Comparison of ENCODE assay signal across 1 cellular context in genomic region chr10:31914370-31914769, GRCh38.
TF ChIP-seq lines count a peak whose summit lies in the region.

No MANE protein-coding gene starts in this region.

TF ChIP-seq in A549, 52 proteins besides CTCF, POLR2A, EP300 and RAD21 (continued from another document):
- no peak for TF ChIP-seq USF2 (IDR thresholded peaks at IDR 0.05)
- TF ChIP-seq MAZ (IDR thresholded peaks at IDR 0.05; ENCODE audit: borderline replicate concordance, low read depth, low read length): no peak
- TF ChIP-seq CHD2 (IDR thresholded peaks at IDR 0.05; ENCODE audit: low read length, partially characterized antibody): no peak
- TF ChIP-seq BCL3 (IDR thresholded peaks at IDR 0.05): no peak
